ENCODE assay signal across 9 cellular contexts in genomic region chr17:66713533-66714042, GRCh38.
DNase-seq lines count a peak whose midpoint lies in the region; ATAC-seq and TF ChIP-seq lines count a peak whose summit lies in the region.
"Had no signal": no experiment of that assay in that cellular context is flagged by ENCODE, and none has a peak within 500 bp of the region (broad histone marks: within the 10 kb centered on the region; RNA-seq: fewer than 3 reads in every experiment).

No MANE protein-coding gene starts in this region.

- H3K9me3 Mint-ChIP-seq in Calu3 (ENCODE audit: low read depth, unreplicated experiment) = no peaks in the 10 kb centered on the region

- TF ChIP-seq CTCF in Calu3 (IDR thresholded peaks at IDR 0.05; ENCODE audit: unreplicated experiment) (no peak), uterus (IDR thresholded peaks at IDR 0.05) (no peak)

- no peak overlapping the region for H3K4me3 ChIP-seq in uterus
- H3K4me3 ChIP-seq: lung had no signal

- intact Hi-C loops in Calu3 (cut with micrococcal nuclease; ENCODE audit: unreplicated experiment) (no loop called here), uterus (cut with DNase I; ENCODE audit: low total_unique reads) (loop anchor here (10.0 kb wide), 1 partner anchor 191 kb away; no protein-coding TSS in a partner anchor)

- no peak overlapping the region for H3K27ac Mint-ChIP-seq in Calu3 (ENCODE audit: unreplicated experiment)

- peaks cover 40% of the 10 kb centered on the region for H3K36me3 Mint-ChIP-seq in Calu3 (ENCODE audit: insufficient read depth, unreplicated experiment)

- H3K4me1 Mint-ChIP-seq in Calu3 (ENCODE audit: low read depth, unreplicated experiment) = peaks cover 45% of the 10 kb centered on the region

- H3K9me3 ChIP-seq in uterus = no peaks in the 10 kb centered on the region

- H3K4me1 ChIP-seq in uterus = no peaks in the 10 kb centered on the region

- H3K27me3 Mint-ChIP-seq in Calu3 (ENCODE audit: unreplicated experiment) = no peaks in the 10 kb centered on the region

- no peaks in the 10 kb centered on the region for H3K27me3 ChIP-seq in uterus

- TF ChIP-seq POLR2A in uterus (IDR thresholded peaks at IDR 0.05) = no peak

- ATAC-seq in GM19324 (IDR thresholded peaks at IDR 0.05; ENCODE audit: low FRiP score, unreplicated experiment) (peak; percentile 71), HG03135 (IDR thresholded peaks at IDR 0.05; ENCODE audit: unreplicated experiment) (peak; percentile 70)

- CTCF ChIA-PET in Calu3 (lab: Charles Lee) = interaction anchor here (0.6 kb wide), 1 partner anchor 78 kb away, joined by 3 read pairs; no protein-coding TSS in a partner anchor

- H3K4me3 Mint-ChIP-seq in Calu3 (ENCODE audit: low read depth, unreplicated experiment) = no peak overlapping the region

- peak; percentile 29 for DNase-seq in Calu3
- no peak for DNase-seq in nucleus accumbens (lab: John Stamatoyannopoulos, UW)
- no peak for DNase-seq in uterus
- no peak for DNase-seq in GDM1 (lab: John Stamatoyannopoulos, UW)
- no peak for DNase-seq in C1 segment of cervical spinal cord (lab: John Stamatoyannopoulos, UW)

- no peaks in the 10 kb centered on the region for H3K36me3 ChIP-seq in uterus

- peak overlapping the region; percentile 93 for H3K27ac ChIP-seq in cingulate gyrus (ENCODE audit: low read depth, low read length)
- H3K27ac ChIP-seq in uterus = no peak overlapping the region

- BruUV-seq in Calu3 (replicated peaks; lab: Mats Ljungman, UMichigan) = no TSS peak
